22 cellular contexts compared by ENCODE assay signal in the genomic region with DNA sequence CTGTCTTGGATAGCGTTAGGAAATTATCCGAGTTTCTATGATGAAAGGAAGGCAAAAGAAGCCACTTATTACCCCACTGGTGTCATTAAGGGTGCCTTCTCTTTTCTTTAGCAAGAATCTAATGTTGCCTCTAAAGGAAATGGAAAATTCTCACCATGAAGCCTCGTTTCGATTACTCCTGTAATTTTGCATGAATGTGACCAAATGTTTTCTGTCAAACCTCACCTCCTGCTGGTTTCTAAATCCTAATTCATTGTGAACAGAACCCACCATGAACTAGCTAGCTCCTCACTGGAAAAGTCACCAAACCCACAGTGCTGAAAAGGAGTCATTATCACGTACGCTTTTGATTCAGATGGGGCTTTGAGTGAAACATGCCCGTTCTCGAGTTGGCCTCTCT.
"Had no signal": no experiment of that assay in that cellular context is flagged by ENCODE, and none has a peak within 500 bp of the region (broad histone marks: within the 10 kb centered on the region; RNA-seq: fewer than 3 reads in every experiment).

No MANE protein-coding gene starts in this region.

- DNase-seq: activated CD4-positive, alpha-beta T cell treated with anti-CD3 and anti-CD28 coated beads for 4 hours; activated CD4-positive, alpha-beta T cell treated with anti-CD3 and anti-CD28 coated beads, Interleukin-2, amount 50 U/mL, for 48 hours; activated CD4-positive, CD25-positive, alpha-beta regulatory T cell; activated CD8-positive, alpha-beta memory T cell treated with anti-CD3 and anti-CD28 coated beads, Interleukin-2, amount 50 U/mL, for 48 hours; activated naive CD4-positive, alpha-beta T cell; activated T-cell treated with anti-CD3 and anti-CD28 coated beads, Interleukin-2, amount 50 U/mL, for 4 hours; adrenal gland; cerebellar nuclear complex; cortex of kidney; kidney; occipital lobe; stimulated activated CD4-positive, alpha-beta T cell treated with anti-CD3 and anti-CD28 coated beads, Interleukin-12 subunit alpha, Interleukin-12 subunit beta, amount 100 ng/mL, for 4 hours; stimulated activated CD4-positive, alpha-beta T cell treated with anti-CD3 and anti-CD28 coated beads, Interleukin-4, amount 100 ng/mL, for 4 hours; stimulated activated naive CD8-positive, alpha-beta T cell treated with anti-CD3 and anti-CD28 coated beads, Interleukin-15, Interleukin-2, amounts not matched to agents 100 U/mL and 50 U/mL, for 24 hours; T1000; upper lobe of right lung had no signal

- H3K36me3 Mint-ChIP-seq: activated naive CD8-positive, alpha-beta T cell had no signal

- H3K27me3 ChIP-seq: adrenal gland, upper lobe of right lung had no signal

- H3K27ac ChIP-seq: adrenal gland, epithelial cell of prostate had no signal

- H3K4me3 ChIP-seq: adrenal gland, upper lobe of right lung had no signal

- FAIRE-seq: kidney had no signal

- H3K9me3 Mint-ChIP-seq: activated T-cell treated with anti-CD3 and anti-CD28 coated beads, Interleukin-2, amount 50 U/mL, for 4 hours; activated T-helper 2 cell treated with anti-CD3 and anti-CD28 coated beads, Interferon-gamma antibody, Interleukin-2, Interleukin-4, amounts not matched to agents 10 μg/mL and 5 μg/mL and 100 μg/mL, durations not matched to agents 14 hours and 24 hours and 36 hours; neural crest cell; T-helper 1 cell treated with Interleukin-12 subunit alpha and Interleukin-12 subunit beta and Interleukin-4 antibody, amounts not matched to agents 30 μg/mL and 1 μg/mL, for 36 hours had no signal

- H3K27ac Mint-ChIP-seq: activated naive CD8-positive, alpha-beta T cell; activated T-helper 2 cell treated with anti-CD3 and anti-CD28 coated beads, Interferon-gamma antibody, Interleukin-2, Interleukin-4, amounts not matched to agents 10 μg/mL and 5 μg/mL and 100 μg/mL, durations not matched to agents 14 hours and 24 hours and 36 hours; T-helper 1 cell treated with Interleukin-12 subunit alpha and Interleukin-12 subunit beta and Interleukin-4 antibody, amounts not matched to agents 30 μg/mL and 1 μg/mL, for 36 hours had no signal

- ATAC-seq: activated T-cell treated with anti-CD3 and anti-CD28 coated beads, Interleukin-2, amount 50 U/mL, for 4 hours; left lobe of liver; stimulated activated naive CD8-positive, alpha-beta T cell treated with anti-CD3 and anti-CD28 coated beads, Interleukin-15, Interleukin-2, amounts not matched to agents 100 U/mL and 50 U/mL, for 24 hours; upper lobe of right lung had no signal

- H3K36me3 ChIP-seq: adrenal gland, upper lobe of right lung had no signal

- H3K9me3 ChIP-seq: adrenal gland, upper lobe of right lung had no signal

- H3K4me3 Mint-ChIP-seq: activated naive CD8-positive, alpha-beta T cell; activated T-cell treated with anti-CD3 and anti-CD28 coated beads, Interleukin-2, amount 50 U/mL, for 4 hours; neural crest cell; T-helper 1 cell treated with Interleukin-12 subunit alpha and Interleukin-12 subunit beta and Interleukin-4 antibody, amounts not matched to agents 30 μg/mL and 1 μg/mL, for 36 hours had no signal
